ENCODE assay signal across 19 cellular contexts in the genomic region with DNA sequence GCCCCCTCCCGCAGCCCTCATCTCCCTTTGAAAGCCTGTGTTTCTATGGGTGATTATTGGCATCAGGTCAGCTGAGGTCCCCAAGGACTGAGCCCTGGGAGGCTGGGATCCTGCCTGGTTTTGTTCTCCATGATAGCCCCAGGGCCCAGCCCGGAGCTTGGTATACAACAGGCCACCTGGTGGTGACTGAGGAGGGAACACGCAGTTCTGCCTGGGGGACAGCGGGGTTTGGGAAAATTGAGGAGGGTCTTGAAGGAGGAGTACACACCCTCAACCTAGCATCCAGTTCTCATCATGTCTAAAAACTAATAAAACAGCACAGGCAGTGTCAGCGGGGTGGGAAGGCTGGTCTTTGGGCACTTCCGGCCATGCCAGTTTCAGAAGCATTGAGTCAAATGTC.
DNase-seq lines count a peak whose midpoint lies in the region; ATAC-seq and TF ChIP-seq lines count a peak whose summit lies in the region.
"Had no signal": no experiment of that assay in that cellular context is flagged by ENCODE, and none has a peak within 500 bp of the region (broad histone marks: within the 10 kb centered on the region; RNA-seq: fewer than 3 reads in every experiment).

No MANE protein-coding gene starts in this region.

- TF ChIP-seq CTCF in GM06990 (IDR thresholded peaks at IDR 0.05; ENCODE audit: insufficient read depth, low read length, poor library complexity, severe bottlenecking) (peak; percentile 27), HFFc6 (IDR thresholded peaks at IDR 0.05) (peak; percentile 37; the same call in 1 of the 2 replicates), choroid plexus epithelial cell (conservative IDR thresholded peaks at IDR 0.05; ENCODE audit: low read depth, low read length) (peak; percentile 14), neural crest cell (conservative IDR thresholded peaks at IDR 0.05) (peak; percentile 34)

- no peaks in the 10 kb centered on the region for H3K27me3 ChIP-seq in GM06990 (replicated peaks; ENCODE audit: control insufficient read depth, insufficient read depth, low read length)
- H3K27me3 ChIP-seq: BLaER1 treated with 17β-estradiol and CSF1 and Interleukin-3, amounts not matched to agents 10 nM and 100 nM; gastroesophageal sphincter; tibial artery had no signal

- H3K4me1 Mint-ChIP-seq in HFFc6 (ENCODE audit: low read depth) (peaks cover 11% of the 10 kb centered on the region), neural crest cell (peaks cover 8% of the 10 kb centered on the region)
- H3K4me1 Mint-ChIP-seq: central memory CD8-positive, alpha-beta T cell had no signal

- no peak for ATAC-seq in left cardiac atrium
- ATAC-seq: gastroesophageal sphincter had no signal

- no peak overlapping the region for H3K27ac Mint-ChIP-seq in HFFc6
- no peak overlapping the region for H3K27ac Mint-ChIP-seq in neural crest cell (ENCODE audit: unreplicated experiment)
- H3K27ac Mint-ChIP-seq: memory B cell had no signal

- H3K36me3 Mint-ChIP-seq in HFFc6 (ENCODE audit: low read depth) = no peaks in the 10 kb centered on the region
- H3K36me3 Mint-ChIP-seq in neural crest cell (ENCODE audit: low read depth) = no peaks in the 10 kb centered on the region

- peaks cover 2% of the 10 kb centered on the region; the same call in 1 of the 2 replicates for H3K36me3 ChIP-seq in GM06990 (ENCODE audit: control insufficient read depth, insufficient read depth, low read length)
- H3K36me3 ChIP-seq: BLaER1 treated with 17β-estradiol and CSF1 and Interleukin-3, amounts not matched to agents 10 nM and 100 nM; gastroesophageal sphincter; tibial artery had no signal

- H3K27me3 Mint-ChIP-seq in HFFc6 (ENCODE audit: insufficient read depth) (no peaks in the 10 kb centered on the region; the same call in 1 of the 2 replicates), neural crest cell (ENCODE audit: low read depth) (no peaks in the 10 kb centered on the region)
- H3K27me3 Mint-ChIP-seq: central memory CD8-positive, alpha-beta T cell; memory B cell had no signal

- H3K9me3 Mint-ChIP-seq in HFFc6 (no peaks in the 10 kb centered on the region), neural crest cell (no peaks in the 10 kb centered on the region)
- H3K9me3 Mint-ChIP-seq: central memory CD8-positive, alpha-beta T cell; memory B cell had no signal

- DNase-seq in GM06990 (ENCODE audit: extremely low read depth, insufficient read length) (no peak), HFFc6 (no peak), choroid plexus epithelial cell (ENCODE audit: low read depth) (no peak), neural crest cell (ENCODE audit: low read depth, low spot score) (no peak), left cardiac atrium (no peak), activated T-cell treated with anti-CD3 and anti-CD28 coated beads for 4 hours (no peak), NCI-H2029 treated with DMSO at 0.1 percent for 48 hours (lab: John Stamatoyannopoulos, UW) (no peak)
- no peak for DNase-seq in activated CD8-positive, alpha-beta memory T cell treated with anti-CD3 and anti-CD28 coated beads, Interleukin-2, amount 50 U/mL, for 4 hours
- DNase-seq: activated CD4-positive, alpha-beta T cell treated with anti-CD3 and anti-CD28 coated beads, Interleukin-2, amount 50 U/mL, for 1 hour; GOT3; NCI-H226; nucleus accumbens; stimulated activated CD4-positive, alpha-beta T cell treated with anti-CD3 and anti-CD28 coated beads, Interleukin-4, amount 100 ng/mL, for 24 hours; tibial artery had no signal

- no peak overlapping the region for H3K4me3 ChIP-seq in GM06990 (replicated peaks; ENCODE audit: low read depth, low read length)
- no peak overlapping the region for H3K4me3 ChIP-seq in choroid plexus epithelial cell (ENCODE audit: low read depth, low read length)
- H3K4me3 ChIP-seq: BLaER1 treated with 17β-estradiol and CSF1 and Interleukin-3, amounts not matched to agents 10 nM and 100 nM; gastroesophageal sphincter; SK-N-MC; tibial artery had no signal

- intact Hi-C loops in left cardiac atrium (cut with DNase I) = no loop called here

- H3K4me3 Mint-ChIP-seq in HFFc6 (no peak overlapping the region), neural crest cell (no peak overlapping the region)
- H3K4me3 Mint-ChIP-seq: central memory CD8-positive, alpha-beta T cell; memory B cell had no signal
